In genomic region chr1:190479028-190479427, GRCh38 we compare ENCODE assay signal across 11 cellular contexts. TPM values are rescaled to one million over a fixed set of nuclear protein-coding genes. Genes with fewer than 3 reads are reported as not detected.
DNase-seq lines count a peak whose midpoint lies in the region; ATAC-seq and TF ChIP-seq lines count a peak whose summit lies in the region.
"Had no signal": no experiment of that assay in that cellular context is flagged by ENCODE, and none has a peak within 500 bp of the region (broad histone marks: within the 10 kb centered on the region; RNA-seq: fewer than 3 reads in every experiment).

No MANE protein-coding gene starts in this region.

- H3K9me3 ChIP-seq in CD4-positive, alpha-beta memory T cell (ENCODE audit: control insufficient read depth in 1 of 2, low read length in 2 of 2): no peaks in the 10 kb centered on the region
- H3K9me3 ChIP-seq in duodenal mucosa (ENCODE audit: control insufficient read depth in 1 of 2, low read length in 2 of 2): no peaks in the 10 kb centered on the region
- H3K9me3 ChIP-seq in neural progenitor cell (ENCODE audit: low read depth): no peaks in the 10 kb centered on the region

- CTCF ChIA-PET in CD4-positive, alpha-beta memory T cell (lab: Charles Lee; ENCODE audit: partially characterized antibody): no interaction called here

- no peak for ATAC-seq in HG03565 (IDR thresholded peaks at IDR 0.05; ENCODE audit: unreplicated experiment)

- no peak overlapping the region for H3K27ac Mint-ChIP-seq in CD4-positive, alpha-beta memory T cell
- H3K27ac Mint-ChIP-seq in neural progenitor cell: peak overlapping the region; percentile 91

- H3K36me3 Mint-ChIP-seq in CD4-positive, alpha-beta memory T cell: no peaks in the 10 kb centered on the region
- no peaks in the 10 kb centered on the region for H3K36me3 Mint-ChIP-seq in neural progenitor cell

- H3K27ac ChIP-seq in CD4-positive, alpha-beta memory T cell (ENCODE audit: low read depth, low read length): no peak overlapping the region
- H3K27ac ChIP-seq in duodenal mucosa (ENCODE audit: low read depth, low read length) (no peak overlapping the region), neural progenitor cell (no peak overlapping the region)

- H3K4me2 ChIP-seq in neural progenitor cell: peak overlapping the region; percentile 73

- no peak for DNase-seq in CD4-positive, alpha-beta memory T cell
- DNase-seq in NCI-H2227 treated with DMSO at 0.1 percent for 48 hours (lab: John Stamatoyannopoulos, UW) (peak; percentile 70), neural progenitor cell (ENCODE audit: low spot score) (peak; percentile 48), HT-29 (ENCODE audit: low spot score) (no peak), GOT3 (lab: John Stamatoyannopoulos, UW) (no peak), iPS-NIHi11 (ENCODE audit: low spot score) (no peak)
- DNase-seq: GDM1 had no signal

- H4K20me1 ChIP-seq in neural progenitor cell (ENCODE audit: low read depth): no peaks in the 10 kb centered on the region

- no peaks in the 10 kb centered on the region for H3K4me1 ChIP-seq in CD4-positive, alpha-beta memory T cell (ENCODE audit: insufficient read depth, low read length)
- H3K4me1 ChIP-seq in duodenal mucosa (ENCODE audit: control insufficient read depth in 1 of 2, insufficient read depth in 2 of 2, low read length in 2 of 2): peaks cover 0 to 7% of the 10 kb centered on the region in 2 donors
- peaks cover 24% of the 10 kb centered on the region for H3K4me1 ChIP-seq in neural progenitor cell

- H3K9ac ChIP-seq in duodenal mucosa (ENCODE audit: low read depth in 1 of 2, low read length in 2 of 2) (peak overlapping the region in 1 of 2 donors; percentile 71), neural progenitor cell (no peak overlapping the region)

- H3K4me3 ChIP-seq in CD4-positive, alpha-beta memory T cell (ENCODE audit: low read length in 2 of 2): no peak overlapping the region
- H3K4me3 ChIP-seq in duodenal mucosa (ENCODE audit: low read depth in 1 of 2, low read length in 2 of 2) (peak overlapping the region; percentile 66 to 69), neural progenitor cell (peak overlapping the region; percentile 53)

- H3K4me1 Mint-ChIP-seq in CD4-positive, alpha-beta memory T cell: peaks cover 9 to 19% (median 13%) of the 10 kb centered on the region in 4 donors
- peaks cover 45% of the 10 kb centered on the region for H3K4me1 Mint-ChIP-seq in neural progenitor cell

- H3K4me3 Mint-ChIP-seq in CD4-positive, alpha-beta memory T cell: peak overlapping the region in 5 of 8 donors; percentile 43 to 68 (median 64)
- peak overlapping the region; percentile 92 for H3K4me3 Mint-ChIP-seq in neural progenitor cell

- POLR2A ChIA-PET in CD4-positive, alpha-beta memory T cell (lab: Charles Lee; ENCODE audit: partially characterized antibody): no interaction called here

- peak overlapping the region; percentile 92 for H2AFZ ChIP-seq in neural progenitor cell (replicated peaks)

- TF ChIP-seq CTCF in neural progenitor cell (IDR thresholded peaks at IDR 0.05): no peak

- no peaks in the 10 kb centered on the region for H3K36me3 ChIP-seq in CD4-positive, alpha-beta memory T cell (ENCODE audit: insufficient read depth, low read length)
- H3K36me3 ChIP-seq in duodenal mucosa (ENCODE audit: control insufficient read depth in 1 of 2, insufficient read depth in 2 of 2, low read length in 2 of 2) (no peaks in the 10 kb centered on the region), neural progenitor cell (no peaks in the 10 kb centered on the region)

- peaks cover 0 to 13% (median 3%) of the 10 kb centered on the region in 8 donors for H3K9me3 Mint-ChIP-seq in CD4-positive, alpha-beta memory T cell
- H3K9me3 Mint-ChIP-seq in neural progenitor cell: no peaks in the 10 kb centered on the region

- no peaks in the 10 kb centered on the region for H3K27me3 ChIP-seq in CD4-positive, alpha-beta memory T cell (ENCODE audit: insufficient read depth, low read length)
- H3K27me3 ChIP-seq in duodenal mucosa (ENCODE audit: control insufficient read depth in 1 of 2, insufficient read depth in 2 of 2, low read length in 2 of 2): peaks cover 0 to 39% of the 10 kb centered on the region in 2 donors
- H3K27me3 ChIP-seq in neural progenitor cell: peaks cover 43% of the 10 kb centered on the region

- peaks cover 21% of the 10 kb centered on the region for H3F3A ChIP-seq in neural progenitor cell (ENCODE audit: low read depth)

- H3K79me2 ChIP-seq in neural progenitor cell (ENCODE audit: low read depth): no peaks in the 10 kb centered on the region

- intact Hi-C loops in CD4-positive, alpha-beta memory T cell (cut with micrococcal nuclease): no loop called here

- H3K27me3 Mint-ChIP-seq in CD4-positive, alpha-beta memory T cell: peaks cover 5 to 6% of the 10 kb centered on the region in 2 donors
- H3K27me3 Mint-ChIP-seq in neural progenitor cell (ENCODE audit: insufficient read depth, low read depth): peaks cover 17% of the 10 kb centered on the region

RNA-seq across cellular contexts. Expression of gene BRINP3, which starts 1.4 kb away (rescaled TPM):
- total RNA-seq in CD4-positive, alpha-beta memory T cell: not detected
- not detected for polyA plus RNA-seq in CD4-positive, alpha-beta memory T cell
- 0.03 TPM in 1 of 2 replicates, not detected in the other for total RNA-seq in neural progenitor cell (ENCODE audit: low replicate concordance)
- not detected in 2 replicates for total RNA-seq in HT-29 (2014; rRNA removed; shearing (Covaris generic))
- total RNA-seq: activated CD8-positive, alpha-beta memory T cell treated with anti-CD3 and anti-CD28 coated beads for 36 hours; glomerular endothelial cell had no signal

Comparison
In these comparisons a context has a peak if more than half of its experiments do, and no peak if none do; other contexts are left out.
1. DNase-seq: peak in NCI-H2227 treated with DMSO at 0.1 percent for 48 hours (single experiment) and neural progenitor cell (single experiment); none in CD4-positive, alpha-beta memory T cell (0 of 5), HT-29 (single experiment), GOT3 (single experiment) and iPS-NIHi11 (single experiment).
2. H3K4me3 ChIP-seq: peak in duodenal mucosa (2 of 2) and neural progenitor cell (single experiment); none in CD4-positive, alpha-beta memory T cell (0 of 2).